4 cellular contexts compared by ENCODE assay signal in the genomic region with DNA sequence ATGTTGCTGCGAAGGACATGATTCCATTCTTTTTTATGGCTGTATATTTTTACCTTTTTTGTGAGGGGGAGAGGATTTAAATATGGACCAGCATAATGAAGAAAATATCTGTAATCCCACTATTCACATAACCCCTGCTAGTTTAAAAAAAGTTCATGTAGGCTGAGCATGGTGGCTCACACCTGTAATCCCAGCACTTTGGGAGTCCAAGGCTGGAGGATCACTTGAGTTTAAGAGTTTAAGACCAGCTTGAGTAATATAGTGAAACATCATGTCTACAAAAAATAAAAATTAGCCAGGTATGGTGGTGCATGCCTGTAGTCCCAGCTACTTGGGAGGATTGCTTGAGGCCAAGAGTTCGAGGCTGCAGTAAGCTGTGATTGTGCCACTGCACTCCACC.
DNase-seq lines count a peak whose midpoint lies in the region; ATAC-seq and TF ChIP-seq lines count a peak whose summit lies in the region.
"Not testable (repeated sequence)": the region's sequence is repeated elsewhere in the genome, so short reads cannot be mapped to it uniquely, and the experiment has no call there.

No MANE protein-coding gene starts in this region.

- not testable (repeated sequence) for H3K4me1 Mint-ChIP-seq in GM23338; activated CD4-positive, alpha-beta T cell treated with anti-CD3 and anti-CD28 coated beads, Interleukin-2, amount 10 ng/mL, durations not matched to agents 24 days and 14 days; endodermal cell

- intact Hi-C loops in activated CD4-positive, alpha-beta T cell treated with anti-CD3 and anti-CD28 coated beads, Interleukin-2, amount 10 ng/mL, durations not matched to agents 24 days and 14 days (cut with micrococcal nuclease): not testable (repeated sequence)

- not testable (repeated sequence) for H3K36me3 Mint-ChIP-seq in GM23338 (ENCODE audit: low read depth); activated CD4-positive, alpha-beta T cell treated with anti-CD3 and anti-CD28 coated beads, Interleukin-2, amount 10 ng/mL, durations not matched to agents 24 days and 14 days (ENCODE audit: low read depth); endodermal cell (ENCODE audit: low read depth)

- WGBS in endodermal cell (ENCODE audit: insufficient coverage in 1 of 2, insufficient read length in 1 of 2), 2 experiments: 55 to 56% methylated on average over 1 to 2 of the region's 2 CpGs

- H3K4me3 Mint-ChIP-seq in GM23338; activated CD4-positive, alpha-beta T cell treated with anti-CD3 and anti-CD28 coated beads, Interleukin-2, amount 10 ng/mL, durations not matched to agents 24 days and 14 days; endodermal cell: not testable (repeated sequence)

- DNase-seq in GM23338 (ENCODE audit: low spot score); endodermal cell: not testable (repeated sequence)
- peak; percentile 51 for DNase-seq in activated CD4-positive, alpha-beta T cell treated with anti-CD3 and anti-CD28 coated beads, Interleukin-2, amount 10 ng/mL, durations not matched to agents 24 days and 14 days
- DNase-seq in islet precursor cell: peak; percentile 37

- not testable (repeated sequence) for H3K27ac ChIP-seq in GM23338 (ENCODE audit: low read depth); endodermal cell (ENCODE audit: low read depth, low read length)

- not testable (repeated sequence) for H3K27ac Mint-ChIP-seq in GM23338; activated CD4-positive, alpha-beta T cell treated with anti-CD3 and anti-CD28 coated beads, Interleukin-2, amount 10 ng/mL, durations not matched to agents 24 days and 14 days; endodermal cell

- not testable (repeated sequence) for H3K4me2 ChIP-seq in GM23338

- H3K27me3 Mint-ChIP-seq in GM23338 (ENCODE audit: insufficient read depth, low read depth, poor library complexity); activated CD4-positive, alpha-beta T cell treated with anti-CD3 and anti-CD28 coated beads, Interleukin-2, amount 10 ng/mL, durations not matched to agents 24 days and 14 days; endodermal cell (ENCODE audit: insufficient read depth): not testable (repeated sequence)

- peaks cover 31% of the 10 kb centered on the region for H3K36me3 ChIP-seq in GM23338 (ENCODE audit: insufficient read depth)
- not testable (repeated sequence) for H3K36me3 ChIP-seq in endodermal cell (ENCODE audit: control insufficient read depth, insufficient read depth, low read length)

- H3K9me3 Mint-ChIP-seq in GM23338; activated CD4-positive, alpha-beta T cell treated with anti-CD3 and anti-CD28 coated beads, Interleukin-2, amount 10 ng/mL, durations not matched to agents 24 days and 14 days; endodermal cell: not testable (repeated sequence)

- not testable (repeated sequence) for H3F3A ChIP-seq in GM23338 (replicated peaks; ENCODE audit: low read depth)

- not testable (repeated sequence) for H3K27me3 ChIP-seq in GM23338 (ENCODE audit: insufficient read depth); endodermal cell (ENCODE audit: control insufficient read depth, insufficient read depth, low read length, poor library complexity, severe bottlenecking)

- H3K79me2 ChIP-seq in GM23338 (replicated peaks; ENCODE audit: insufficient read depth): not testable (repeated sequence)

- H3K4me1 ChIP-seq in GM23338 (ENCODE audit: insufficient read depth); endodermal cell (ENCODE audit: control insufficient read depth, insufficient read depth, low read length): not testable (repeated sequence)

- not testable (repeated sequence) for TF ChIP-seq CTCF in GM23338 (conservative IDR thresholded peaks at IDR 0.05; ENCODE audit: low read depth in 2 of 2); endodermal cell (conservative IDR thresholded peaks at IDR 0.05)

- H2AFZ ChIP-seq in GM23338: not testable (repeated sequence)

- H3K9me3 ChIP-seq in endodermal cell (ENCODE audit: control insufficient read depth, low read length): peaks cover 94% of the 10 kb centered on the region

- H4K20me1 ChIP-seq in GM23338 (replicated peaks; ENCODE audit: insufficient read depth): not testable (repeated sequence)

- ATAC-seq in GM23338: not testable (repeated sequence)

- not testable (repeated sequence) for H3K9ac ChIP-seq in endodermal cell (ENCODE audit: extremely low read depth, low read length, poor library complexity, severe bottlenecking)

- not testable (repeated sequence) for H3K9me2 ChIP-seq in GM23338 (ENCODE audit: insufficient read depth)

- peak overlapping the region; percentile 9; the same call in 1 of the 2 replicates for H3K4me3 ChIP-seq in GM23338
- peak overlapping the region; percentile 32 for H3K4me3 ChIP-seq in endodermal cell (ENCODE audit: low read length)
